ENCODE assay signal across 8 cellular contexts in genomic region chr11:64341851-64342791, GRCh38. TPM values are rescaled to one million over a fixed set of nuclear protein-coding genes. Genes with fewer than 3 reads are reported as not detected.
DNase-seq lines count a peak whose midpoint lies in the region; ATAC-seq and TF ChIP-seq lines count a peak whose summit lies in the region.

No MANE protein-coding gene starts in this region.

- H3K4me3 ChIP-seq in AG04449 (ENCODE audit: low read depth, low read length) (peak overlapping the region; percentile 55), astrocyte of the cerebellum (ENCODE audit: low read depth, low read length) (peak overlapping the region; percentile 24), hepatocyte (no peak overlapping the region), vagina (peak overlapping the region; percentile 34 to 37)

- DNase-seq in AG04449 (ENCODE audit: low read depth, low spot score): peak; percentile 28
- DNase-seq in NCI-H128 (lab: John Stamatoyannopoulos, UW; ENCODE audit: unreplicated experiment): peak; percentile 28
- peak; percentile 87 for DNase-seq in T1000 (lab: John Stamatoyannopoulos, UW)
- peak; percentile 33 for DNase-seq in astrocyte of the cerebellum (ENCODE audit: low read depth)
- DNase-seq in hepatocyte (ENCODE audit: low spot score): peak; percentile 93
- peak; percentile 81 for DNase-seq in retina
- DNase-seq in vagina (ENCODE audit: extremely low spot score in 2 of 2): no peak

- H4K20me1 ChIP-seq in hepatocyte (ENCODE audit: insufficient read depth, poor library complexity, severe bottlenecking): no peaks in the 10 kb centered on the region

- TF ChIP-seq CTCF in AG04449 (IDR thresholded peaks at IDR 0.05; ENCODE audit: insufficient read depth, low read length, missing control alignments) (peak; percentile 67), astrocyte of the cerebellum (IDR thresholded peaks at IDR 0.05; ENCODE audit: low read depth, low read length, missing control alignments) (peak; percentile 47), hepatocyte (IDR thresholded peaks at IDR 0.05; ENCODE audit: poor library complexity) (peak; percentile 45), vagina (IDR thresholded peaks at IDR 0.05) (no peak)

- no peak overlapping the region for H3K27ac ChIP-seq in hepatocyte
- H3K27ac ChIP-seq in vagina: peak overlapping the region; percentile 52

- peak; percentile 39 for ATAC-seq in GM19455 (IDR thresholded peaks at IDR 0.05; ENCODE audit: unreplicated experiment)

- POLR2A ChIA-PET in AG04449 (lab: Yijun Ruan, JAX): interaction anchor here (0.7 to 1.6 kb wide), 6 partner anchors 10 to 71 kb away, joined by 3 to 10 read pairs (median 3); partner anchors contain the start of genes ESRRA, PRDX5 and TRMT112

- H3K9me2 ChIP-seq in hepatocyte (replicated peaks; ENCODE audit: insufficient read depth): no peaks in the 10 kb centered on the region

- H3K9me3 ChIP-seq in hepatocyte (ENCODE audit: low read depth) (no peaks in the 10 kb centered on the region), vagina (no peaks in the 10 kb centered on the region)

- H3K36me3 ChIP-seq in hepatocyte (replicated peaks; ENCODE audit: insufficient read depth, low read depth): no peaks in the 10 kb centered on the region
- H3K36me3 ChIP-seq in vagina: no peaks in the 10 kb centered on the region

- peak in 1 of 2 donors; percentile 7 for TF ChIP-seq POLR2A in vagina (IDR thresholded peaks at IDR 0.05)

- peak overlapping the region; percentile 63 for H3K4me2 ChIP-seq in hepatocyte

- peak overlapping the region; percentile 29 for H2AFZ ChIP-seq in hepatocyte

- in situ Hi-C loops in astrocyte of the cerebellum (cut with HindIII; ENCODE audit: low sequenced_read_pairs): no loop called here

- CTCF ChIA-PET in AG04449 (lab: Yijun Ruan, JAX): interaction anchor here (0.6 to 21.8 kb wide), 17 partner anchors 3 to 136 kb away, joined by 3 to 414 read pairs (median 4); partner anchors contain the start of genes CATSPERZ, CCDC88B, ESRRA and FERMT3

- H3K4me1 ChIP-seq in hepatocyte (ENCODE audit: insufficient read depth) (no peaks in the 10 kb centered on the region), vagina (peaks cover 25% of the 10 kb centered on the region)

- no peaks in the 10 kb centered on the region for H3K79me2 ChIP-seq in hepatocyte

- intact Hi-C loops in vagina (cut with DNase I): no loop called here

- WGBS in hepatocyte (ENCODE audit: low lambda C conversion rate, missing lambda C conversion rate): 32% methylated on average over 36 of the region's 55 CpGs

- H3K27me3 ChIP-seq in hepatocyte: no peaks in the 10 kb centered on the region
- no peaks in the 10 kb centered on the region for H3K27me3 ChIP-seq in vagina

RNA-seq across cellular contexts. Expression of gene CCDC88B, which starts 2.1 kb away (rescaled TPM):
- 4.9 TPM in 2 replicates for total RNA-seq in hepatocyte
- polyA plus RNA-seq in hepatocyte: 9.1 and 10.0 TPM in 2 replicates
- 7.9 TPM for total RNA-seq in vagina

RNA-seq across cellular contexts. Expression of gene RPS6KA4, which starts 16.8 kb away (rescaled TPM):
- total RNA-seq in hepatocyte (31.3 and 35.9 TPM in 2 replicates), vagina (39.3 TPM)
- 44.0 and 44.8 TPM in 2 replicates for polyA plus RNA-seq in hepatocyte

RNA-seq across cellular contexts. Expression of gene PRDX5, which starts 24.2 kb away (rescaled TPM):
- total RNA-seq in hepatocyte (261 and 267 TPM in 2 replicates), vagina (229 TPM)
- 517 and 542 TPM in 2 replicates for polyA plus RNA-seq in hepatocyte

RNA-seq across cellular contexts. Expression of gene TRMT112, which starts 24.8 kb away (rescaled TPM):
- total RNA-seq in hepatocyte: 210 and 244 TPM in 2 replicates
- polyA plus RNA-seq in hepatocyte: 292 and 311 TPM in 2 replicates
- 195 TPM for total RNA-seq in vagina

RNA-seq across cellular contexts. Expression of gene ESRRA, which starts 36.8 kb away (rescaled TPM):
- total RNA-seq in hepatocyte (52.1 and 62.0 TPM in 2 replicates), vagina (44.4 TPM)
- 51.3 and 57.4 TPM in 2 replicates for polyA plus RNA-seq in hepatocyte

Comparison
In these comparisons a context has a peak if more than half of its experiments do, and no peak if none do; other contexts are left out.
1. DNase-seq: peak in AG04449 (single experiment), NCI-H128 (single experiment), T1000 (single experiment), astrocyte of the cerebellum (single experiment), hepatocyte (single experiment) and retina (single experiment); none in vagina (0 of 2).
2. CTCF ChIP-seq: peak in AG04449 (single experiment), astrocyte of the cerebellum (single experiment) and hepatocyte (single experiment); none in vagina (0 of 3).